2 cellular contexts compared by ENCODE assay signal in genomic region chr16:4944333-4945281, GRCh38.
TF ChIP-seq lines count a peak whose summit lies in the region.

No MANE protein-coding gene starts in this region.

TF ChIP-seq in HEK293, 187 proteins besides CTCF, POLR2A, EP300 and RAD21 (continued from another document and continues in another):
- TF ChIP-seq PRDM10 (tag by site-specific recombination; IDR thresholded peaks at IDR 0.05): peak; percentile 92
- TF ChIP-seq SCRT1 (tag by site-specific recombination; IDR thresholded peaks at IDR 0.05; ENCODE audit: borderline replicate concordance): no peak
- peak; percentile 54; the same call in 1 of the 2 replicates for TF ChIP-seq ATF2 (tag by site-specific recombination; IDR thresholded peaks at IDR 0.05; ENCODE audit: low read depth)
- peak; percentile 73; the same call in 1 of the 2 replicates for TF ChIP-seq ZNF488 (tag by site-specific recombination; IDR thresholded peaks at IDR 0.05)
- no peak for TF ChIP-seq ZNF426 (tag by site-specific recombination; IDR thresholded peaks at IDR 0.05)
- TF ChIP-seq GLIS1 (tag by site-specific recombination; IDR thresholded peaks at IDR 0.05): peak; percentile 98
- no peak for TF ChIP-seq ZNF768 (tag by site-specific recombination; IDR thresholded peaks at IDR 0.05)
- peak; percentile 98 for TF ChIP-seq ZSCAN23 (tag by site-specific recombination; IDR thresholded peaks at IDR 0.05)
- TF ChIP-seq ZBTB8A (tag by site-specific recombination; IDR thresholded peaks at IDR 0.05): peak; percentile 79
- peak; percentile 92; the same call in 1 of the 2 replicates for TF ChIP-seq TSHZ1 (tag by site-specific recombination; IDR thresholded peaks at IDR 0.05; ENCODE audit: borderline replicate concordance)
- TF ChIP-seq FEZF1 (tag by site-specific recombination; IDR thresholded peaks at IDR 0.05): peak; percentile 83
- peak; percentile 96 for TF ChIP-seq IKZF3 (tag by site-specific recombination; IDR thresholded peaks at IDR 0.05)

TF ChIP-seq in HepG2, 621 proteins besides CTCF, POLR2A, EP300 and RAD21 (continued from another document and continues in another):
- TF ChIP-seq THAP7 (CRISPR knock-in tag; IDR thresholded peaks at IDR 0.05) (no peak), AGO1 (IDR thresholded peaks at IDR 0.05; ENCODE audit: low read depth, low read length, poor library complexity, severe bottlenecking) (no peak), ZNF414 (CRISPR knock-in tag; IDR thresholded peaks at IDR 0.05) (peak; percentile 72; the same call in 1 of the 2 replicates), ZNF33B (CRISPR knock-in tag; IDR thresholded peaks at IDR 0.05) (no peak), ZSCAN20 (CRISPR knock-in tag; IDR thresholded peaks at IDR 0.05; ENCODE audit: borderline replicate concordance) (no peak), SNAPC5 (CRISPR knock-in tag; IDR thresholded peaks at IDR 0.05; ENCODE audit: borderline replicate concordance) (no peak), ZFP37 (CRISPR knock-in tag; IDR thresholded peaks at IDR 0.05; ENCODE audit: borderline replicate concordance) (no peak), ZNF567 (CRISPR knock-in tag; IDR thresholded peaks at IDR 0.05; ENCODE audit: borderline replicate concordance) (no peak), ZNF879 (CRISPR knock-in tag; IDR thresholded peaks at IDR 0.05) (no peak), DZIP1 (CRISPR knock-in tag; IDR thresholded peaks at IDR 0.05) (0 out of 2 replicates have a peak, but pooled peaks have one; percentile 48), ZNF501 (CRISPR knock-in tag; IDR thresholded peaks at IDR 0.05) (peak; percentile 94), TOPORS (CRISPR knock-in tag; IDR thresholded peaks at IDR 0.05) (no peak), NCOA1 (CRISPR knock-in tag; IDR thresholded peaks at IDR 0.05) (no peak), TERF1 (CRISPR knock-in tag; IDR thresholded peaks at IDR 0.05) (no peak), POGK (CRISPR knock-in tag; conservative IDR thresholded peaks at IDR 0.05) (peak; percentile 82), KLF9 (CRISPR knock-in tag; IDR thresholded peaks at IDR 0.05; ENCODE audit: low read depth) (peak; percentile 86), RFX5 (IDR thresholded peaks at IDR 0.05; ENCODE audit: low read depth, low read length) (no peak), SP4 (CRISPR knock-in tag; IDR thresholded peaks at IDR 0.05) (peak; percentile 70; the same call in 1 of the 2 replicates), AKNA (CRISPR knock-in tag; IDR thresholded peaks at IDR 0.05; ENCODE audit: borderline replicate concordance) (no peak), ZZZ3 (CRISPR knock-in tag; IDR thresholded peaks at IDR 0.05; ENCODE audit: borderline replicate concordance) (no peak), FOSL1 (CRISPR knock-in tag; IDR thresholded peaks at IDR 0.05; ENCODE audit: borderline replicate concordance) (peak; percentile 99), ZNF101 (CRISPR knock-in tag; IDR thresholded peaks at IDR 0.05; ENCODE audit: borderline replicate concordance, low read depth) (no peak), ZNF558 (CRISPR knock-in tag; IDR thresholded peaks at IDR 0.05; ENCODE audit: borderline replicate concordance) (no peak), ZNF660 (CRISPR knock-in tag; IDR thresholded peaks at IDR 0.05; ENCODE audit: borderline replicate concordance, low read depth) (no peak), ZNF343 (CRISPR knock-in tag; IDR thresholded peaks at IDR 0.05) (no peak), HDAC2 (CRISPR knock-in tag; IDR thresholded peaks at IDR 0.05) (peak; percentile 89), NR2F2 (IDR thresholded peaks at IDR 0.05; ENCODE audit: borderline replicate concordance, low read depth) (0 out of 2 replicates have a peak, but pooled peaks have one; percentile 42), KDM1A (CRISPR knock-in tag; IDR thresholded peaks at IDR 0.05) (no peak), ZNF629 (CRISPR knock-in tag; conservative IDR thresholded peaks at IDR 0.05) (no peak), ZBTB1 (CRISPR knock-in tag; IDR thresholded peaks at IDR 0.05; ENCODE audit: borderline replicate concordance) (no peak), ASH2L (IDR thresholded peaks at IDR 0.05; ENCODE audit: insufficient read length, low read depth, low read length) (peak; percentile 40), MTF1 (CRISPR knock-in tag; IDR thresholded peaks at IDR 0.05) (no peak), POLR2AphosphoS2 (IDR thresholded peaks at IDR 0.05; ENCODE audit: low read depth, low read length) (no peak), ZNF430 (CRISPR knock-in tag; IDR thresholded peaks at IDR 0.05) (no peak), KLF15 (CRISPR knock-in tag; IDR thresholded peaks at IDR 0.05; ENCODE audit: borderline replicate concordance) (no peak), ZBTB21 (CRISPR knock-in tag; IDR thresholded peaks at IDR 0.05) (no peak), CHD4 (IDR thresholded peaks at IDR 0.05; ENCODE audit: borderline replicate concordance, low read length) (0 out of 2 replicates have a peak, but pooled peaks have one; percentile 23), MAX (IDR thresholded peaks at IDR 0.05) (peak; percentile 72), ZNF703 (CRISPR knock-in tag; IDR thresholded peaks at IDR 0.05; ENCODE audit: borderline replicate concordance) (no peak), U2AF2 (IDR thresholded peaks at IDR 0.05; ENCODE audit: low read depth, low read length) (no peak), ZNF616 (CRISPR knock-in tag; IDR thresholded peaks at IDR 0.05; ENCODE audit: low read depth) (0 out of 2 replicates have a peak, but pooled peaks have one; percentile 27), NR2C2 (CRISPR knock-in tag; IDR thresholded peaks at IDR 0.05; ENCODE audit: borderline replicate concordance) (peak; percentile 35; the same call in 1 of the 2 replicates), PCBP2 (optimal IDR thresholded peaks at IDR 0.05; ENCODE audit: low read depth, low read length, poor library complexity, severe bottlenecking) (no peak), DR1 (CRISPR knock-in tag; IDR thresholded peaks at IDR 0.05) (no peak; the same call in 1 of the 2 replicates), ZSCAN9 (CRISPR knock-in tag; IDR thresholded peaks at IDR 0.05; ENCODE audit: borderline replicate concordance) (peak; percentile 83; the same call in 1 of the 2 replicates), STAT5B (CRISPR knock-in tag; IDR thresholded peaks at IDR 0.05) (no peak), ZFP82 (CRISPR knock-in tag; IDR thresholded peaks at IDR 0.05; ENCODE audit: borderline replicate concordance) (no peak), ZNF496 (CRISPR knock-in tag; IDR thresholded peaks at IDR 0.05; ENCODE audit: insufficient replicate concordance) (no peak), ZMYM2 (CRISPR knock-in tag; IDR thresholded peaks at IDR 0.05) (no peak), HOXD1 (CRISPR knock-in tag; IDR thresholded peaks at IDR 0.05) (no peak), JDP2 (CRISPR knock-in tag; IDR thresholded peaks at IDR 0.05; ENCODE audit: borderline replicate concordance) (no peak; the same call in 1 of the 2 replicates), TFAP4 (IDR thresholded peaks at IDR 0.05; ENCODE audit: borderline replicate concordance, low read depth) (peak; percentile 97), SIX4 (CRISPR knock-in tag; IDR thresholded peaks at IDR 0.05) (no peak), CHD2 (IDR thresholded peaks at IDR 0.05; ENCODE audit: low read depth, low read length) (no peak), HNF4A (CRISPR knock-in tag; IDR thresholded peaks at IDR 0.05) (peak; percentile 44), GFI1 (CRISPR knock-in tag; IDR thresholded peaks at IDR 0.05; ENCODE audit: borderline replicate concordance) (no peak), EHMT2 (IDR thresholded peaks at IDR 0.05; ENCODE audit: borderline replicate concordance, low read depth, low read length) (no peak)
